20 cellular contexts compared by ENCODE assay signal in genomic region chr9:9560382-9561035, GRCh38.
"Had no signal": no experiment of that assay in that cellular context is flagged by ENCODE, and none has a peak within 500 bp of the region (broad histone marks: within the 10 kb centered on the region; RNA-seq: fewer than 3 reads in every experiment).

No MANE protein-coding gene starts in this region.

- H3K79me2 ChIP-seq: parathyroid adenoma had no signal

- H3K27me3 ChIP-seq: colonic mucosa, heart left ventricle, neural progenitor cell, right lobe of liver, stomach, upper lobe of left lung had no signal

- H2AFZ ChIP-seq: neural progenitor cell, parathyroid adenoma had no signal

- H3K27ac ChIP-seq: colonic mucosa, heart left ventricle, neural progenitor cell, parathyroid adenoma, psoas muscle, right lobe of liver, stomach, upper lobe of left lung had no signal

- H3K4me3 ChIP-seq: colonic mucosa, heart left ventricle, neural progenitor cell, psoas muscle, right lobe of liver, stomach, upper lobe of left lung had no signal

- DNase-seq: colonic mucosa; effector CD8-positive, alpha-beta T cell; foreskin melanocyte; heart left ventricle; hippocampal formation; psoas muscle; retina; stimulated activated CD4-positive, alpha-beta T cell treated with anti-CD3 and anti-CD28 coated beads, Interleukin-15, amount 100 ng/mL, for 24 hours; stimulated activated CD4-positive, alpha-beta T cell treated with anti-CD3 and anti-CD28 coated beads, Interleukin-1b, Interleukin-23, amount 100 ng/mL, for 48 hours; stimulated activated CD4-positive, alpha-beta T cell treated with anti-CD3 and anti-CD28 coated beads, Interleukin-4, amount 100 ng/mL, for 4 hours; stimulated activated naive CD4-positive, alpha-beta T cell; stomach had no signal

- H3K9ac ChIP-seq: neural progenitor cell, parathyroid adenoma had no signal

- H3K9me3 ChIP-seq: colonic mucosa, heart left ventricle, psoas muscle, right lobe of liver, upper lobe of left lung had no signal

- H3K9me3 Mint-ChIP-seq: memory B cell, neural progenitor cell had no signal

- H3K4me1 ChIP-seq: colonic mucosa, heart left ventricle, parathyroid adenoma, psoas muscle, right lobe of liver, stomach, upper lobe of left lung had no signal

- H3K27me3 Mint-ChIP-seq: memory B cell; natural killer cell treated with Interleukin-12 subunit alpha and Interleukin-12 subunit beta and Interleukin-15 and Interleukin-18, amount 100 ng/mL, for 72 hours had no signal

- H3K4me2 ChIP-seq: neural progenitor cell had no signal

- H3K4me3 Mint-ChIP-seq: memory B cell; mesothelial cell of epicardium; natural killer cell treated with Interleukin-12 subunit alpha and Interleukin-12 subunit beta and Interleukin-15 and Interleukin-18, amount 100 ng/mL, for 72 hours; neural progenitor cell had no signal

- H3K27ac Mint-ChIP-seq: memory B cell; mesothelial cell of epicardium; natural killer cell treated with Interleukin-12 subunit alpha and Interleukin-12 subunit beta and Interleukin-15 and Interleukin-18, amount 100 ng/mL, for 72 hours; neural progenitor cell had no signal

- ATAC-seq: heart left ventricle; left lobe of liver; natural killer cell treated with Interleukin-12 subunit alpha and Interleukin-12 subunit beta and Interleukin-15 and Interleukin-18, amount 100 ng/mL, for 72 hours; psoas muscle; right lobe of liver had no signal

- H3K4me1 Mint-ChIP-seq: memory B cell had no signal

- H3K36me3 ChIP-seq: colonic mucosa, heart left ventricle, neural progenitor cell, right lobe of liver, stomach, upper lobe of left lung had no signal

- H3K36me3 Mint-ChIP-seq: memory B cell; mesothelial cell of epicardium; natural killer cell treated with Interleukin-12 subunit alpha and Interleukin-12 subunit beta and Interleukin-15 and Interleukin-18, amount 100 ng/mL, for 72 hours; neural progenitor cell had no signal
